In the genomic region with DNA sequence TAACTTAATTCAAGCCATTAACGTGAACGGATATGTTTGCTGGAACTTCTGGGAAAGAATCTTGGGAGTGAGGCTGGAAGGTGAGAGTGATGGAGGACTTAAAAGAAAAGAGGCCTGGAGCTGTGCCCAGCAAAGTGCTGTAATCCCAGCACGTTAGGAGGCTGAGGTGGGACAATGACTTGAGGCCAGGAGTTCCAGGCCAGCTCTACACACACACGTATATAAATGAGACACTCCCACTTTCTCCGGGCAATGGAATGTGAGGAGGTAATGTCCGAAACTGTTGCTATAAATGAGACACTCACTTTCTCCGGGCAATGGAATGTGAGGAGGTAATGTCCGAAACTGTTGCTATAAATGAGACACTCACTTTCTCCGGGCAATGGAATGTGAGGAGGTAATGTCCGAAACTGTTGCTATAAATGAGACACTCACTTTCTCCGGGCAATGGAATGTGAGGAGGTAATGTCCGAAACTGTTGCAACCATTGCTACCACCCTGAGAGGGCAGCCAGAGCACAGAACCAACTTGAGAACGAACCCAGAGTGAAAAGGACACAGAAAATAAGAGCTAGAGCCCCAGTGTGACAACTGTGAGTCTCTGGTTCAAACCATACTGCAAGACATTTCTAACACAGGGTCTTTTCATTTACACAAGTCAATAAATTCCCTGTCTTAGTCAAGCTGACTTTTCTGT, we compare ENCODE assay signal across 3 cellular contexts. TPM values are rescaled to one million over a fixed set of nuclear protein-coding genes. Genes with fewer than 3 reads are reported as not detected.
"Had no signal": no experiment of that assay in that cellular context is flagged by ENCODE, and none has a peak within 500 bp of the region (broad histone marks: within the 10 kb centered on the region; RNA-seq: fewer than 3 reads in every experiment).

No MANE protein-coding gene starts in this region.

RNA-seq across cellular contexts. Expression of a gene that starts 7.1 kb away (rescaled TPM):
- total RNA-seq: HepG2, HFFc6, HT1080 had no signal
- polyA plus RNA-seq: HepG2 had no signal
